In genomic region chr21:41507521-41508414, GRCh38 we compare ENCODE assay signal across 11 cellular contexts. TPM values are rescaled to one million over a fixed set of nuclear protein-coding genes. Genes with fewer than 3 reads are reported as not detected.
A peak's percentile ranks its signal among the peaks of the same experiment; 100 is the strongest.
DNase-seq lines count a peak whose midpoint lies in the region; ATAC-seq and TF ChIP-seq lines count a peak whose summit lies in the region.
"Had no signal": no experiment of that assay in that cellular context is flagged by ENCODE, and none has a peak within 500 bp of the region (broad histone marks: within the 10 kb centered on the region; RNA-seq: fewer than 3 reads in every experiment).

TMPRSS2 (minus strand) TSS chr21:41508158; CDS start chr21:41498133, 10,025 bp downstream.

- H3K27ac Mint-ChIP-seq in type B pancreatic cell = peak within 1 kb of the TSS; percentile 79
- H3K27ac Mint-ChIP-seq: activated CD4-positive, alpha-beta T cell treated with anti-CD3 and anti-CD28 coated beads, Interleukin-2, amount 10 ng/mL, durations not matched to agents 24 days and 14 days had no signal

- H3K27ac ChIP-seq in lung (ENCODE audit: low read depth in 1 of 2, low read length in 1 of 2) = peak within 1 kb of the TSS in 1 of 2 donors; percentile 93

- H3K9ac ChIP-seq in endocrine pancreas (ENCODE audit: control insufficient read depth, insufficient read depth, low read length) = peak within 1 kb of the TSS; percentile 32

- peaks cover 69% of the 10 kb centered on the region for H3K27me3 Mint-ChIP-seq in type B pancreatic cell
- H3K27me3 Mint-ChIP-seq in activated T-cell treated with anti-CD3 and anti-CD28 coated beads, Interleukin-2, amount 50 U/mL, for 4 hours (ENCODE audit: low read depth) = peaks cover 45% of the 10 kb centered on the region

- no peaks in the 10 kb centered on the region for H3K9me3 Mint-ChIP-seq in type B pancreatic cell
- H3K9me3 Mint-ChIP-seq in activated T-cell treated with anti-CD3 and anti-CD28 coated beads, Interleukin-2, amount 50 U/mL, for 4 hours = no peaks in the 10 kb centered on the region
- H3K9me3 Mint-ChIP-seq: activated CD4-positive, alpha-beta T cell treated with anti-CD3 and anti-CD28 coated beads, Interleukin-2, amount 10 ng/mL, durations not matched to agents 24 days and 14 days had no signal

- H3K4me1 ChIP-seq in endocrine pancreas (ENCODE audit: control insufficient read depth, insufficient read depth, low read length) (no peaks in the 10 kb centered on the region), lung (ENCODE audit: control insufficient read depth in 2 of 2, insufficient read depth in 2 of 2, low read length in 2 of 2) (peaks cover 0 to 2% of the 10 kb centered on the region in 2 donors)

- peak; percentile 18 for DNase-seq in NCI-H345 (lab: John Stamatoyannopoulos, UW)
- DNase-seq in NCI-H345 treated with DMSO at 0.1 percent for 48 hours (lab: John Stamatoyannopoulos, UW; ENCODE audit: unreplicated experiment) = no peak
- peak; percentile 85 for DNase-seq in lung (ENCODE audit: low spot score)
- DNase-seq in type B pancreatic cell (ENCODE audit: extremely low spot score, unreplicated experiment) = no peak
- no peak for DNase-seq in activated T-cell treated with anti-CD3 and anti-CD28 coated beads, Interleukin-2, amount 50 U/mL, for 4 hours
- no peak for DNase-seq in stimulated activated CD4-positive, alpha-beta T cell treated with anti-CD3 and anti-CD28 coated beads, Interleukin-2, amount 100 ng/mL, for 48 hours
- no peak for DNase-seq in activated CD4-positive, alpha-beta T cell treated with anti-CD3 and anti-CD28 coated beads, Interleukin-2, amount 50 U/mL, for 1 hour
- DNase-seq: activated CD4-positive, alpha-beta T cell treated with anti-CD3 and anti-CD28 coated beads, Interleukin-2, amount 10 ng/mL, durations not matched to agents 24 days and 14 days; OCI-M1 had no signal

- H3K4me1 Mint-ChIP-seq in type B pancreatic cell (ENCODE audit: unreplicated experiment) = peaks cover 5% of the 10 kb centered on the region
- no peaks in the 10 kb centered on the region for H3K4me1 Mint-ChIP-seq in activated T-cell treated with anti-CD3 and anti-CD28 coated beads, Interleukin-2, amount 50 U/mL, for 4 hours (ENCODE audit: low read depth)

- H3K9me3 ChIP-seq in endocrine pancreas (ENCODE audit: control insufficient read depth, low read length) = no peaks in the 10 kb centered on the region
- peaks cover 0 to 3% of the 10 kb centered on the region in 2 donors for H3K9me3 ChIP-seq in lung (ENCODE audit: control insufficient read depth in 2 of 2, insufficient read depth in 1 of 2, low read length in 1 of 2)

- H3K4me3 Mint-ChIP-seq in type B pancreatic cell = peak within 1 kb of the TSS; percentile 86
- no peak within 1 kb of the TSS for H3K4me3 Mint-ChIP-seq in activated T-cell treated with anti-CD3 and anti-CD28 coated beads, Interleukin-2, amount 50 U/mL, for 4 hours
- H3K4me3 Mint-ChIP-seq: activated CD4-positive, alpha-beta T cell treated with anti-CD3 and anti-CD28 coated beads, Interleukin-2, amount 10 ng/mL, durations not matched to agents 24 days and 14 days had no signal

- ATAC-seq in lung (ENCODE audit: insufficient read depth, low FRiP score) = peak; percentile 75
- no peak for ATAC-seq in activated T-cell treated with anti-CD3 and anti-CD28 coated beads, Interleukin-2, amount 50 U/mL, for 4 hours
- ATAC-seq: GM12878 had no signal

- TF ChIP-seq CTCF in lung (IDR thresholded peaks at IDR 0.05; ENCODE audit: control extremely low read depth, extremely low read depth) = no peak
- no peak for TF ChIP-seq CTCF in type B pancreatic cell (conservative IDR thresholded peaks at IDR 0.05)

- H3K27me3 ChIP-seq in endocrine pancreas (ENCODE audit: control insufficient read depth, insufficient read depth, low read length) = no peaks in the 10 kb centered on the region
- peaks cover 6% of the 10 kb centered on the region for H3K27me3 ChIP-seq in lung (ENCODE audit: control insufficient read depth, insufficient read depth)

- no peaks in the 10 kb centered on the region for H3K36me3 Mint-ChIP-seq in type B pancreatic cell
- H3K36me3 Mint-ChIP-seq in activated T-cell treated with anti-CD3 and anti-CD28 coated beads, Interleukin-2, amount 50 U/mL, for 4 hours (ENCODE audit: insufficient read depth) = no peaks in the 10 kb centered on the region

- H3K36me3 ChIP-seq in endocrine pancreas (ENCODE audit: control insufficient read depth, insufficient read depth, low read length) = no peaks in the 10 kb centered on the region
- H3K36me3 ChIP-seq in lung (ENCODE audit: control insufficient read depth in 2 of 2, insufficient read depth in 2 of 2, low read length in 2 of 2) = no peaks in the 10 kb centered on the region

- H3K4me3 ChIP-seq in endocrine pancreas (ENCODE audit: control insufficient read depth, insufficient read depth, low read length) (no peak within 1 kb of the TSS), lung (peak within 1 kb of the TSS; percentile 67)
- H3K4me3 ChIP-seq: GM12878 had no signal

- 1 to 2% methylated on average over 54 to 85 of the region's 85 CpGs for WGBS in lung, 2 donors

RNA-seq across cellular contexts. Expression of gene TMPRSS2, which starts in this region (rescaled TPM):
- 100 to 1,000 TPM in 1 of 2 donors, 10 to 100 TPM in 1; 94.5 to 130 TPM for total RNA-seq in lung
- 10 to 100 TPM; 46.2 to 50.0 TPM for polyA plus RNA-seq in lung
- total RNA-seq in type B pancreatic cell (ENCODE audit: low replicate concordance) = 82.1 and 91.7 TPM in 2 replicates
- total RNA-seq in activated T-cell treated with anti-CD3 and anti-CD28 coated beads, Interleukin-2, amount 50 U/mL, for 4 hours = under 1 TPM; 0.24 to 0.33 (median 0.30) TPM
- total RNA-seq: activated CD4-positive, alpha-beta T cell treated with anti-CD3 and anti-CD28 coated beads, Interleukin-2, amount 10 ng/mL, durations not matched to agents 24 days and 14 days had no signal

Comparison
In these comparisons a context has a peak if more than half of its experiments do, and no peak if none do; other contexts are left out.
1. RNA of gene TMPRSS2 (total RNA-seq): 94.5 to 130 TPM in lung and 82.1 to 91.7 TPM in type B pancreatic cell; 0.24 to 0.33 TPM in activated T-cell treated with anti-CD3 and anti-CD28 coated beads, Interleukin-2, amount 50 U/mL, for 4 hours; every median in the first group is over 10 times any median in the second.
2. DNase-seq: peak in NCI-H345 (single experiment) and lung (single experiment); none in NCI-H345 treated with DMSO at 0.1 percent for 48 hours (single experiment), type B pancreatic cell (single experiment), activated T-cell treated with anti-CD3 and anti-CD28 coated beads, Interleukin-2, amount 50 U/mL, for 4 hours (single experiment), stimulated activated CD4-positive, alpha-beta T cell treated with anti-CD3 and anti-CD28 coated beads, Interleukin-2, amount 100 ng/mL, for 48 hours (0 of 2) and activated CD4-positive, alpha-beta T cell treated with anti-CD3 and anti-CD28 coated beads, Interleukin-2, amount 50 U/mL, for 1 hour (single experiment).